In genomic region chr20:38962044-38962897, GRCh38 we compare ENCODE assay signal across 8 cellular contexts. TPM values are rescaled to one million over a fixed set of nuclear protein-coding genes. Genes with fewer than 3 reads are reported as not detected.
A peak's percentile ranks its signal among the peaks of the same experiment; 100 is the strongest.
DNase-seq lines count a peak whose midpoint lies in the region; ATAC-seq, FAIRE-seq and TF ChIP-seq lines count a peak whose summit lies in the region.

DHX35 (plus strand) TSS chr20:38962344; CDS start chr20:38962368, 24 bp downstream.

- CTCF ChIA-PET in T-cell (lab: Charles Lee): interaction anchor here (0.5 to 2.9 kb wide), 10 partner anchors 33 to 1674 kb away, joined by 3 to 16 read pairs (median 3); partner anchors contain the start of genes ACTR5 (in 1 of the 2) and FAM83D (in 1 of the 2)

- WGBS in adrenal gland, 4 donors: 0 to 1% (median 1%) methylated on average over 15 to 70 of the region's 70 CpGs
- 0 to 1% methylated on average over 65 to 70 of the region's 70 CpGs for whole genome bisulfite sequencing in heart right ventricle, 2 donors

- peak within 1 kb of the TSS; percentile 95 for H3K27ac Mint-ChIP-seq in T-cell

- H3K27ac ChIP-seq in adrenal gland: peak within 1 kb of the TSS in 4 of 5 donors; percentile 88 to 92 (median 89)
- H3K27ac ChIP-seq in heart right ventricle: peak within 1 kb of the TSS; percentile 89 to 96 (median 94)
- H3K27ac ChIP-seq in upper lobe of right lung: peak within 1 kb of the TSS; percentile 92

- ATAC-seq in HG02840 (IDR thresholded peaks at IDR 0.05; ENCODE audit: low FRiP score, unreplicated experiment) (peak; percentile 96), T-cell (replicated peaks in 1 of 4) (peak; percentile 97 to 100 (median 99)), heart right ventricle (peak; percentile 100), upper lobe of right lung (peak; percentile 100)

- no peaks in the 10 kb centered on the region for H3K9me3 ChIP-seq in adrenal gland (replicated peaks in 1 of 3)
- H3K9me3 ChIP-seq in heart right ventricle: no peaks in the 10 kb centered on the region
- no peaks in the 10 kb centered on the region for H3K9me3 ChIP-seq in upper lobe of right lung

- H3K4me3 ChIP-seq in adrenal gland: peak within 1 kb of the TSS; percentile 87 to 98 (median 93)
- peak within 1 kb of the TSS; percentile 82 to 99 (median 96) for H3K4me3 ChIP-seq in heart right ventricle
- peak within 1 kb of the TSS; percentile 97 for H3K4me3 ChIP-seq in upper lobe of right lung

- H3K4me3 Mint-ChIP-seq in T-cell: peak within 1 kb of the TSS; percentile 89 to 98 (median 92)

- intact Hi-C loops in adrenal gland (cut with DNase I): no loop called here
- intact Hi-C loops in heart right ventricle (cut with DNase I): loop anchor here in 3 of 10 donors (1.0 to 2.0 kb wide), 2 partner anchors 35 to 36 kb away; partner anchors contain the start of gene FAM83D (in 3 of the 3)
- intact Hi-C loops in posterior vena cava (cut with DNase I): loop anchor here in 1 of 2 donors (5.0 kb wide), 1 partner anchor 35 kb away; the partner anchor contains the start of gene FAM83D
- intact Hi-C loops in upper lobe of right lung (cut with DNase I): no loop called here

- DNase-seq in GM12891 (ENCODE audit: insufficient read length, low spot score): peak; percentile 97
- peak; percentile 75 for DNase-seq in NCI-H1436 treated with DMSO at 0.1 percent for 48 hours (lab: John Stamatoyannopoulos, UW)
- peak; percentile 97 to 100 (median 99) for DNase-seq in T-cell
- peak; percentile 97 to 99 (median 98) for DNase-seq in adrenal gland
- DNase-seq in heart right ventricle: peak; percentile 98 to 99
- DNase-seq in posterior vena cava (ENCODE audit: low spot score): peak; percentile 100
- peak; percentile 100 for DNase-seq in upper lobe of right lung

- TF ChIP-seq POLR2A in GM12891 (IDR thresholded peaks at IDR 0.05; ENCODE audit: low read depth, low read length): peak; percentile 76
- TF ChIP-seq POLR2A in adrenal gland (IDR thresholded peaks at IDR 0.05): peak in 1 of 2 donors; percentile 47

- peak; percentile 98 for FAIRE-seq in GM12891 (lab: Jason Lieb, UNC)

- POLR2A ChIA-PET in T-cell (lab: Charles Lee): interaction anchor here (0.6 to 0.8 kb wide), 3 partner anchors 10 to 471 kb away, joined by 3 to 10 read pairs (median 3); no protein-coding TSS in a partner anchor

- TF ChIP-seq CTCF in adrenal gland (IDR thresholded peaks at IDR 0.05) (peak in 5 of 6 experiments; percentile 13 to 20 (median 19)), heart right ventricle (IDR thresholded peaks at IDR 0.05) (peak in 7 of 9 donors; percentile 31 to 65 (median 47)), upper lobe of right lung (IDR thresholded peaks at IDR 0.05) (peak; percentile 3)

- H3K36me3 Mint-ChIP-seq in T-cell: peaks cover 17% of the 10 kb centered on the region

- H3K4me1 ChIP-seq in adrenal gland (replicated peaks in 1 of 2) (peaks cover 6 to 11% of the 10 kb centered on the region in 2 donors), heart right ventricle (peaks cover 0 to 22% (median 15%) of the 10 kb centered on the region in 9 donors), upper lobe of right lung (peaks cover 6% of the 10 kb centered on the region)

- H3K27me3 ChIP-seq in adrenal gland (no peaks in the 10 kb centered on the region), heart right ventricle (no peaks in the 10 kb centered on the region), upper lobe of right lung (no peaks in the 10 kb centered on the region)

- no peaks in the 10 kb centered on the region for H3K27me3 Mint-ChIP-seq in T-cell

- peaks cover 26 to 36% (median 33%) of the 10 kb centered on the region in 3 donors for H3K4me1 Mint-ChIP-seq in T-cell

- H3K9me3 Mint-ChIP-seq in T-cell: no peaks in the 10 kb centered on the region

- H3K36me3 ChIP-seq in adrenal gland (replicated peaks in 1 of 2) (no peaks in the 10 kb centered on the region), heart right ventricle (peaks cover 0 to 12% (median 0%) of the 10 kb centered on the region in 9 donors), upper lobe of right lung (no peaks in the 10 kb centered on the region)

TF ChIP-seq in GM12891, 5 proteins besides CTCF, POLR2A, EP300 and RAD21:
- TF ChIP-seq SPI1 (IDR thresholded peaks at IDR 0.05; ENCODE audit: low read depth, low read length) (no peak), TAF1 (IDR thresholded peaks at IDR 0.05; ENCODE audit: low read depth, low read length) (peak; percentile 74; the same call in 1 of the 2 replicates), POU2F2 (IDR thresholded peaks at IDR 0.05; ENCODE audit: low read depth, low read length) (no peak; the same call in 1 of the 2 replicates), POLR2AphosphoS5 (IDR thresholded peaks at IDR 0.05; ENCODE audit: low read depth, low read length) (peak; percentile 70; the same call in 1 of the 2 replicates), PAX5 (IDR thresholded peaks at IDR 0.05; ENCODE audit: insufficient read depth, low read length, severe bottlenecking) (no peak)

RNA-seq across cellular contexts. Expression of gene DHX35, which starts in this region (rescaled TPM):
- 9.4 TPM for polyA plus RNA-seq in GM12891 (2012; ENCODE audit: low read depth, missing spikeins)
- total RNA-seq in T-cell (10 to 100 TPM in 3 of 5 donors, 1 to 10 TPM in 2; 8.6 to 11.5 (median 11.2) TPM), adrenal gland (10 to 100 TPM in 2 of 8 donors, 1 to 10 TPM in 6; 3.2 to 12.7 (median 8.8) TPM), heart right ventricle (10 to 100 TPM in 7 of 10 donors, 1 to 10 TPM in 3; 8.8 to 14.3 (median 10.6) TPM), posterior vena cava (10 to 100 TPM; 12.1 to 13.9 TPM), upper lobe of right lung (11.1 TPM)
- polyA plus RNA-seq in adrenal gland (1 to 10 TPM; 6.3 to 7.5 (median 6.6) TPM), heart right ventricle (1 to 10 TPM; 5.1 to 9.4 TPM)

Comparison
In these comparisons a context has a peak if more than half of its experiments do, and no peak if none do; other contexts are left out.
1. Peak in every context shown above with its lines: DNase-seq, ATAC-seq, H3K4me3 ChIP-seq and H3K27ac ChIP-seq.